1 cellular context compared by ENCODE assay signal in the genomic region with DNA sequence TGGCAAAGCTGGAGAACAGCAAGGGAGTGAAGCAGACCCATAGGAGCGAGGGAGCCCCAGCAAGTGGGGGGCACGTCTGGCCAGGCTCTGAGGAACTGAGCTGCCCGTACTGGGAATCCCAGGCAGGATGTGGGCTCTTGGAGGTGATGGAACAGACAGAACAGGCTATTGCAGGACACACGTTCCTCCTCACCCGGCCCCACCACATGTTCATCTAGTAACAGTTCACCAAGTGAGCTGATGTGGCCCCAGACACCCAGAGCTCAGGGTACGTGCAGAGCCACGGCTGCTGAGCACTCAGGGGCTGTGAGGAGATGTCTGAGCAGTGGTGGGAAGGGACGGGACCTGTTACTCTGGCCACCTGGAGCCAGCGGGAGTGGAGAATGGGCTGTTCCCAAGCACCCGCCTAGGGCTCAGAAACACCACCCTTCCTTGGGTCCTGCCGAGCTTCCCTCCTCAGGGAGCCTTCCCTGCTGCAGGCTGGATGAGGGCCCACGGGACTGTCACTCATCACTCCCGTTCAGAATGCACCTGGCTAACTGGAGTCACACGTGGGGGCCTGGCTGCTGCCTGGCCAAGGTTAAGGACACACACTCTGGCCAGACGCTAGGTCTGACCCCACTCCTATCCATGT.
TF ChIP-seq lines count a peak whose summit lies in the region.

No MANE protein-coding gene starts in this region.

TF ChIP-seq in HepG2, 621 proteins besides CTCF, POLR2A, EP300 and RAD21:
- TF ChIP-seq ZSCAN25 (CRISPR knock-in tag; IDR thresholded peaks at IDR 0.05) (no peak), PHB2 (IDR thresholded peaks at IDR 0.05; ENCODE audit: partially characterized antibody) (no peak), ZFP41 (CRISPR knock-in tag; IDR thresholded peaks at IDR 0.05; ENCODE audit: borderline replicate concordance) (no peak), NKX3-1 (CRISPR knock-in tag; IDR thresholded peaks at IDR 0.05) (no peak), ZNF501 (CRISPR knock-in tag; IDR thresholded peaks at IDR 0.05) (peak; percentile 70; the same call in 1 of the 2 replicates), AGO2 (optimal IDR thresholded peaks at IDR 0.05; ENCODE audit: low read depth, low read length) (peak; percentile 24), IKZF4 (CRISPR knock-in tag; IDR thresholded peaks at IDR 0.05; ENCODE audit: borderline replicate concordance, low read depth, not compliant biosample characterization) (peak; percentile 22), ZNF232 (CRISPR knock-in tag; IDR thresholded peaks at IDR 0.05; ENCODE audit: borderline replicate concordance) (0 out of 2 replicates have a peak, but pooled peaks have one; percentile 32), HMGXB3 (CRISPR knock-in tag; IDR thresholded peaks at IDR 0.05; ENCODE audit: borderline replicate concordance) (no peak), ZNF883 (CRISPR knock-in tag; IDR thresholded peaks at IDR 0.05; ENCODE audit: not compliant biosample characterization) (peak; percentile 25), ZBTB46 (CRISPR knock-in tag; IDR thresholded peaks at IDR 0.05; ENCODE audit: borderline replicate concordance) (no peak), ZNF549 (CRISPR knock-in tag; IDR thresholded peaks at IDR 0.05) (no peak), ZNF572 (CRISPR knock-in tag; IDR thresholded peaks at IDR 0.05) (0 out of 2 replicates have a peak, but pooled peaks have one; percentile 29), ETV6 (CRISPR knock-in tag; conservative IDR thresholded peaks at IDR 0.05) (no peak), HNF4G (IDR thresholded peaks at IDR 0.05; ENCODE audit: borderline replicate concordance, low read depth, low read length) (no peak), HNF4G (CRISPR knock-in tag; IDR thresholded peaks at IDR 0.05; ENCODE audit: borderline replicate concordance, low read depth) (no peak), ZIK1 (CRISPR knock-in tag; IDR thresholded peaks at IDR 0.05; ENCODE audit: borderline replicate concordance, low read depth) (no peak), MIXL1 (CRISPR knock-in tag; IDR thresholded peaks at IDR 0.05) (no peak)
- TF ChIP-seq, protein P1, sequence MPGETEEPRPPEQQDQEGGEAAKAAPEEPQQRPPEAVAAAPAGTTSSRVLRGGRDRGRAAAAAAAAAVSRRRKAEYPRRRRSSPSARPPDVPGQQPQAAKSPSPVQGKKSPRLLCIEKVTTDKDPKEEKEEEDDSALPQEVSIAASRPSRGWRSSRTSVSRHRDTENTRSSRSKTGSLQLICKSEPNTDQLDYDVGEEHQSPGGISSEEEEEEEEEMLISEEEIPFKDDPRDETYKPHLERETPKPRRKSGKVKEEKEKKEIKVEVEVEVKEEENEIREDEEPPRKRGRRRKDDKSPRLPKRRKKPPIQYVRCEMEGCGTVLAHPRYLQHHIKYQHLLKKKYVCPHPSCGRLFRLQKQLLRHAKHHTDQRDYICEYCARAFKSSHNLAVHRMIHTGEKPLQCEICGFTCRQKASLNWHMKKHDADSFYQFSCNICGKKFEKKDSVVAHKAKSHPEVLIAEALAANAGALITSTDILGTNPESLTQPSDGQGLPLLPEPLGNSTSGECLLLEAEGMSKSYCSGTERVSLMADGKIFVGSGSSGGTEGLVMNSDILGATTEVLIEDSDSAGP (CRISPR knock-in tag; IDR thresholded peaks at IDR 0.05; ENCODE audit: borderline replicate concordance): 0 out of 2 replicates have a peak, but pooled peaks have one; percentile 25
- TF ChIP-seq, protein P2, sequence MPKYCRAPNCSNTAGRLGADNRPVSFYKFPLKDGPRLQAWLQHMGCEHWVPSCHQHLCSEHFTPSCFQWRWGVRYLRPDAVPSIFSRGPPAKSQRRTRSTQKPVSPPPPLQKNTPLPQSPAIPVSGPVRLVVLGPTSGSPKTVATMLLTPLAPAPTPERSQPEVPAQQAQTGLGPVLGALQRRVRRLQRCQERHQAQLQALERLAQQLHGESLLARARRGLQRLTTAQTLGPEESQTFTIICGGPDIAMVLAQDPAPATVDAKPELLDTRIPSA (CRISPR knock-in tag; IDR thresholded peaks at IDR 0.05; ENCODE audit: borderline replicate concordance): 0 out of 2 replicates have a peak, but pooled peaks have one; percentile 38
- TF ChIP-seq, protein P3, sequence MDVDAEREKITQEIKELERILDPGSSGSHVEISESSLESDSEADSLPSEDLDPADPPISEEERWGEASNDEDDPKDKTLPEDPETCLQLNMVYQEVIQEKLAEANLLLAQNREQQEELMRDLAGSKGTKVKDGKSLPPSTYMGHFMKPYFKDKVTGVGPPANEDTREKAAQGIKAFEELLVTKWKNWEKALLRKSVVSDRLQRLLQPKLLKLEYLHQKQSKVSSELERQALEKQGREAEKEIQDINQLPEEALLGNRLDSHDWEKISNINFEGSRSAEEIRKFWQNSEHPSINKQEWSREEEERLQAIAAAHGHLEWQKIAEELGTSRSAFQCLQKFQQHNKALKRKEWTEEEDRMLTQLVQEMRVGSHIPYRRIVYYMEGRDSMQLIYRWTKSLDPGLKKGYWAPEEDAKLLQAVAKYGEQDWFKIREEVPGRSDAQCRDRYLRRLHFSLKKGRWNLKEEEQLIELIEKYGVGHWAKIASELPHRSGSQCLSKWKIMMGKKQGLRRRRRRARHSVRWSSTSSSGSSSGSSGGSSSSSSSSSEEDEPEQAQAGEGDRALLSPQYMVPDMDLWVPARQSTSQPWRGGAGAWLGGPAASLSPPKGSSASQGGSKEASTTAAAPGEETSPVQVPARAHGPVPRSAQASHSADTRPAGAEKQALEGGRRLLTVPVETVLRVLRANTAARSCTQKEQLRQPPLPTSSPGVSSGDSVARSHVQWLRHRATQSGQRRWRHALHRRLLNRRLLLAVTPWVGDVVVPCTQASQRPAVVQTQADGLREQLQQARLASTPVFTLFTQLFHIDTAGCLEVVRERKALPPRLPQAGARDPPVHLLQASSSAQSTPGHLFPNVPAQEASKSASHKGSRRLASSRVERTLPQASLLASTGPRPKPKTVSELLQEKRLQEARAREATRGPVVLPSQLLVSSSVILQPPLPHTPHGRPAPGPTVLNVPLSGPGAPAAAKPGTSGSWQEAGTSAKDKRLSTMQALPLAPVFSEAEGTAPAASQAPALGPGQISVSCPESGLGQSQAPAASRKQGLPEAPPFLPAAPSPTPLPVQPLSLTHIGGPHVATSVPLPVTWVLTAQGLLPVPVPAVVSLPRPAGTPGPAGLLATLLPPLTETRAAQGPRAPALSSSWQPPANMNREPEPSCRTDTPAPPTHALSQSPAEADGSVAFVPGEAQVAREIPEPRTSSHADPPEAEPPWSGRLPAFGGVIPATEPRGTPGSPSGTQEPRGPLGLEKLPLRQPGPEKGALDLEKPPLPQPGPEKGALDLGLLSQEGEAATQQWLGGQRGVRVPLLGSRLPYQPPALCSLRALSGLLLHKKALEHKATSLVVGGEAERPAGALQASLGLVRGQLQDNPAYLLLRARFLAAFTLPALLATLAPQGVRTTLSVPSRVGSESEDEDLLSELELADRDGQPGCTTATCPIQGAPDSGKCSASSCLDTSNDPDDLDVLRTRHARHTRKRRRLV (CRISPR knock-in tag; IDR thresholded peaks at IDR 0.05): no peak
- TF ChIP-seq, protein P4, sequence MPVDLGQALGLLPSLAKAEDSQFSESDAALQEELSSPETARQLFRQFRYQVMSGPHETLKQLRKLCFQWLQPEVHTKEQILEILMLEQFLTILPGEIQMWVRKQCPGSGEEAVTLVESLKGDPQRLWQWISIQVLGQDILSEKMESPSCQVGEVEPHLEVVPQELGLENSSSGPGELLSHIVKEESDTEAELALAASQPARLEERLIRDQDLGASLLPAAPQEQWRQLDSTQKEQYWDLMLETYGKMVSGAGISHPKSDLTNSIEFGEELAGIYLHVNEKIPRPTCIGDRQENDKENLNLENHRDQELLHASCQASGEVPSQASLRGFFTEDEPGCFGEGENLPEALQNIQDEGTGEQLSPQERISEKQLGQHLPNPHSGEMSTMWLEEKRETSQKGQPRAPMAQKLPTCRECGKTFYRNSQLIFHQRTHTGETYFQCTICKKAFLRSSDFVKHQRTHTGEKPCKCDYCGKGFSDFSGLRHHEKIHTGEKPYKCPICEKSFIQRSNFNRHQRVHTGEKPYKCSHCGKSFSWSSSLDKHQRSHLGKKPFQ (CRISPR knock-in tag; IDR thresholded peaks at IDR 0.05; ENCODE audit: insufficient replicate concordance): peak; percentile 42
